ENCODE assay signal across 25 cellular contexts in genomic region chrX:81957318-81957717, GRCh38.
"Had no signal": no experiment of that assay in that cellular context is flagged by ENCODE, and none has a peak within 500 bp of the region (broad histone marks: within the 10 kb centered on the region; RNA-seq: fewer than 3 reads in every experiment).

No MANE protein-coding gene starts in this region.

- H3K27me3 Mint-ChIP-seq: naive thymus-derived CD4-positive, alpha-beta T cell; stimulated activated naive B cell treated with anti-CD40 and anti-IgM and Interleukin-4, amounts not matched to agents 10 μg/mL and 1 μg/mL and 100 μg/mL, for 72 hours had no signal

- H3K27me3 ChIP-seq: left lung, stomach, testis, thyroid gland, transverse colon, upper lobe of left lung, vagina had no signal

- H3K4me3 Mint-ChIP-seq: immature natural killer cell; naive thymus-derived CD4-positive, alpha-beta T cell; nephron; neural crest cell; stimulated activated naive B cell treated with anti-CD40 and anti-IgM and Interleukin-4, amounts not matched to agents 10 μg/mL and 1 μg/mL and 100 μg/mL, for 72 hours had no signal

- DNase-seq: kidney; left colon; left lung; lower lobe of right lung; mucosa of descending colon; pancreas; right cardiac atrium; stimulated activated CD4-positive, alpha-beta T cell treated with anti-CD3 and anti-CD28 coated beads, Interleukin-12 subunit alpha, Interleukin-12 subunit beta, amount 100 ng/mL, for 4 hours; stimulated activated CD4-positive, alpha-beta T cell treated with anti-CD3 and anti-CD28 coated beads, Interleukin-15, amount 100 ng/mL, for 24 hours; stimulated activated CD4-positive, alpha-beta T cell treated with anti-CD3 and anti-CD28 coated beads, Interleukin-2, amount 100 ng/mL, for 24 hours; stimulated activated CD4-positive, alpha-beta T cell treated with anti-CD3 and anti-CD28 coated beads, Interleukin-4, amount 100 ng/mL, for 1 hour; stimulated activated naive B cell treated with anti-CD40 and anti-IgM and Interleukin-4, amounts not matched to agents 10 μg/mL and 1 μg/mL and 100 μg/mL, for 72 hours; stimulated activated naive CD8-positive, alpha-beta T cell treated with anti-CD3 and anti-CD28 coated beads, Interleukin-15, Interleukin-2, amounts not matched to agents 100 U/mL and 50 U/mL, for 24 hours; stomach; testis; thyroid gland; transverse colon; upper lobe of left lung had no signal

- H3K9me3 ChIP-seq: left lung, lower lobe of right lung, mucosa of descending colon, pancreas, prostate gland, stomach, testis, thyroid gland, transverse colon, upper lobe of left lung, vagina had no signal

- H3K4me3 ChIP-seq: left lung, lower lobe of right lung, mucosa of descending colon, pancreas, prostate gland, skin epidermis, stomach, testis, thyroid gland, transverse colon, upper lobe of left lung, vagina had no signal

- H3K27ac Mint-ChIP-seq: immature natural killer cell; naive thymus-derived CD4-positive, alpha-beta T cell; nephron; stimulated activated naive B cell treated with anti-CD40 and anti-IgM and Interleukin-4, amounts not matched to agents 10 μg/mL and 1 μg/mL and 100 μg/mL, for 72 hours had no signal

- H3K36me3 Mint-ChIP-seq: immature natural killer cell; naive thymus-derived CD4-positive, alpha-beta T cell; stimulated activated naive B cell treated with anti-CD40 and anti-IgM and Interleukin-4, amounts not matched to agents 10 μg/mL and 1 μg/mL and 100 μg/mL, for 72 hours had no signal

- H3K4me1 ChIP-seq: left lung, lower lobe of right lung, pancreas, prostate gland, stomach, testis, thyroid gland, transverse colon, upper lobe of left lung, vagina had no signal

- H3K27ac ChIP-seq: left lung, lower lobe of right lung, pancreas, prostate gland, skin epidermis, stomach, testis, thyroid gland, transverse colon, upper lobe of left lung, vagina had no signal

- H3K36me3 ChIP-seq: left lung, lower lobe of right lung, pancreas, prostate gland, stomach, thyroid gland, transverse colon, upper lobe of left lung, vagina had no signal

- H3K4me1 Mint-ChIP-seq: immature natural killer cell; naive thymus-derived CD4-positive, alpha-beta T cell; nephron; neural crest cell; stimulated activated naive B cell treated with anti-CD40 and anti-IgM and Interleukin-4, amounts not matched to agents 10 μg/mL and 1 μg/mL and 100 μg/mL, for 72 hours had no signal

- H3K9me3 Mint-ChIP-seq: immature natural killer cell; stimulated activated naive B cell treated with anti-CD40 and anti-IgM and Interleukin-4, amounts not matched to agents 10 μg/mL and 1 μg/mL and 100 μg/mL, for 72 hours had no signal
